ENCODE assay signal across 1 cellular context in the genomic region with DNA sequence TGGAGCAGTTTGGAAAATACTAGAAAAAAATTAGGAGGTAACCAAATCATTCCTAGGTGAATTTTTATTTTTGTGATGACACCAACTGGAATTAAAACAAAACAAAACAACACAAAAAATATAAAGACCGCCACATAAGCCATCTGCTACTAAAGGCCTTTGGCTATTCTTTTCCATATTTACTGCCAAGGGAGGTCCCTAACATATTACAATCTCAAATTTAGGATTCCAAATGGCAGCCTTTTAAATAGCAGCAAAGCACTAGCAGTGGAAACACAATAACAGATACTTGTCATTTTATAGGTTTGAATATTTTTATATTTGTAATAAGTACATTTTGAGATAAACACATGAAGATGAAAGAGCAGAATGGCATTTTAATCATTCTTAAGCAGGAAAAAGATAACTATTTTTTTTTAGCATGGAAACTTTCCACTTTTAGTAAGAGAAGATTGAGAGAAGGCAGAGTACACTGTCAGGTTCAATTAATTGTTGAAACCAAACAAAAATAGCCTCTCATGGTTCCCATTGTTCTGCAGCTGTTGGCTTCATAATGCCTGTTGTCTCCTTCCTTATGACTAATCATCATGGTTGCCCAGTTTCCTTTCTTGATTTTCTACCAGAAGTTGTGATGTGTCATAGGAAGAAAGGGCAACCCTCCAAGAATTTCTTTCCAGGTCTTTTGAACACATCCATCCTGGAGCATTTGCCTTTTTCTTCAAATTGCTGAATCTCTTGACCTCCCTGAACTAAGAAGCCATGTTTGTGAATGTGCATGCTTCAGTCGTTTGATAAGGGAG.
TF ChIP-seq lines count a peak whose summit lies in the region.

No MANE protein-coding gene starts in this region.

TF ChIP-seq in HepG2, 621 proteins besides CTCF, POLR2A, EP300 and RAD21 (continued from another document):
- TF ChIP-seq, protein P1, sequence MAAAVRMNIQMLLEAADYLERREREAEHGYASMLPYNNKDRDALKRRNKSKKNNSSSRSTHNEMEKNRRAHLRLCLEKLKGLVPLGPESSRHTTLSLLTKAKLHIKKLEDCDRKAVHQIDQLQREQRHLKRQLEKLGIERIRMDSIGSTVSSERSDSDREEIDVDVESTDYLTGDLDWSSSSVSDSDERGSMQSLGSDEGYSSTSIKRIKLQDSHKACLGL (CRISPR knock-in tag; IDR thresholded peaks at IDR 0.05), result no peak
- TF ChIP-seq PAX8 (CRISPR knock-in tag; IDR thresholded peaks at IDR 0.05; ENCODE audit: borderline replicate concordance), result no peak
- TF ChIP-seq ZFP36L2 (CRISPR knock-in tag; IDR thresholded peaks at IDR 0.05), result no peak
- no peak for TF ChIP-seq SCMH1 (CRISPR knock-in tag; IDR thresholded peaks at IDR 0.05; ENCODE audit: borderline replicate concordance)
- no peak for TF ChIP-seq ZZZ3 (CRISPR knock-in tag; IDR thresholded peaks at IDR 0.05; ENCODE audit: borderline replicate concordance)
- TF ChIP-seq, protein P2, sequence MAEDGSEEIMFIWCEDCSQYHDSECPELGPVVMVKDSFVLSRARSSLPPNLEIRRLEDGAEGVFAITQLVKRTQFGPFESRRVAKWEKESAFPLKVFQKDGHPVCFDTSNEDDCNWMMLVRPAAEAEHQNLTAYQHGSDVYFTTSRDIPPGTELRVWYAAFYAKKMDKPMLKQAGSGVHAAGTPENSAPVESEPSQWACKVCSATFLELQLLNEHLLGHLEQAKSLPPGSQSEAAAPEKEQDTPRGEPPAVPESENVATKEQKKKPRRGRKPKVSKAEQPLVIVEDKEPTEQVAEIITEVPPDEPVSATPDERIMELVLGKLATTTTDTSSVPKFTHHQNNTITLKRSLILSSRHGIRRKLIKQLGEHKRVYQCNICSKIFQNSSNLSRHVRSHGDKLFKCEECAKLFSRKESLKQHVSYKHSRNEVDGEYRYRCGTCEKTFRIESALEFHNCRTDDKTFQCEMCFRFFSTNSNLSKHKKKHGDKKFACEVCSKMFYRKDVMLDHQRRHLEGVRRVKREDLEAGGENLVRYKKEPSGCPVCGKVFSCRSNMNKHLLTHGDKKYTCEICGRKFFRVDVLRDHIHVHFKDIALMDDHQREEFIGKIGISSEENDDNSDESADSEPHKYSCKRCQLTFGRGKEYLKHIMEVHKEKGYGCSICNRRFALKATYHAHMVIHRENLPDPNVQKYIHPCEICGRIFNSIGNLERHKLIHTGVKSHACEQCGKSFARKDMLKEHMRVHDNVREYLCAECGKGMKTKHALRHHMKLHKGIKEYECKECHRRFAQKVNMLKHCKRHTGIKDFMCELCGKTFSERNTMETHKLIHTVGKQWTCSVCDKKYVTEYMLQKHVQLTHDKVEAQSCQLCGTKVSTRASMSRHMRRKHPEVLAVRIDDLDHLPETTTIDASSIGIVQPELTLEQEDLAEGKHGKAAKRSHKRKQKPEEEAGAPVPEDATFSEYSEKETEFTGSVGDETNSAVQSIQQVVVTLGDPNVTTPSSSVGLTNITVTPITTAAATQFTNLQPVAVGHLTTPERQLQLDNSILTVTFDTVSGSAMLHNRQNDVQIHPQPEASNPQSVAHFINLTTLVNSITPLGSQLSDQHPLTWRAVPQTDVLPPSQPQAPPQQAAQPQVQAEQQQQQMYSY (CRISPR knock-in tag; IDR thresholded peaks at IDR 0.05), result no peak
- TF ChIP-seq ZMYM4 (CRISPR knock-in tag; IDR thresholded peaks at IDR 0.05), result no peak
- TF ChIP-seq CHD2 (IDR thresholded peaks at IDR 0.05; ENCODE audit: low read depth, low read length), result no peak
- no peak for TF ChIP-seq KMT2A (CRISPR knock-in tag; IDR thresholded peaks at IDR 0.05)
- TF ChIP-seq, protein P3, sequence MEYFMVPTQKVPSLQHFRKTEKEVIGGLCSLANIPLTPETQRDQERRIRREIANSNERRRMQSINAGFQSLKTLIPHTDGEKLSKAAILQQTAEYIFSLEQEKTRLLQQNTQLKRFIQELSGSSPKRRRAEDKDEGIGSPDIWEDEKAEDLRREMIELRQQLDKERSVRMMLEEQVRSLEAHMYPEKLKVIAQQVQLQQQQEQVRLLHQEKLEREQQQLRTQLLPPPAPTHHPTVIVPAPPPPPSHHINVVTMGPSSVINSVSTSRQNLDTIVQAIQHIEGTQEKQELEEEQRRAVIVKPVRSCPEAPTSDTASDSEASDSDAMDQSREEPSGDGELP (IDR thresholded peaks at IDR 0.05; ENCODE audit: borderline replicate concordance, low read depth), result no peak
- no peak for TF ChIP-seq SYNCRIP (IDR thresholded peaks at IDR 0.05; ENCODE audit: insufficient read depth, low read depth, low read length)
